In the genomic region with DNA sequence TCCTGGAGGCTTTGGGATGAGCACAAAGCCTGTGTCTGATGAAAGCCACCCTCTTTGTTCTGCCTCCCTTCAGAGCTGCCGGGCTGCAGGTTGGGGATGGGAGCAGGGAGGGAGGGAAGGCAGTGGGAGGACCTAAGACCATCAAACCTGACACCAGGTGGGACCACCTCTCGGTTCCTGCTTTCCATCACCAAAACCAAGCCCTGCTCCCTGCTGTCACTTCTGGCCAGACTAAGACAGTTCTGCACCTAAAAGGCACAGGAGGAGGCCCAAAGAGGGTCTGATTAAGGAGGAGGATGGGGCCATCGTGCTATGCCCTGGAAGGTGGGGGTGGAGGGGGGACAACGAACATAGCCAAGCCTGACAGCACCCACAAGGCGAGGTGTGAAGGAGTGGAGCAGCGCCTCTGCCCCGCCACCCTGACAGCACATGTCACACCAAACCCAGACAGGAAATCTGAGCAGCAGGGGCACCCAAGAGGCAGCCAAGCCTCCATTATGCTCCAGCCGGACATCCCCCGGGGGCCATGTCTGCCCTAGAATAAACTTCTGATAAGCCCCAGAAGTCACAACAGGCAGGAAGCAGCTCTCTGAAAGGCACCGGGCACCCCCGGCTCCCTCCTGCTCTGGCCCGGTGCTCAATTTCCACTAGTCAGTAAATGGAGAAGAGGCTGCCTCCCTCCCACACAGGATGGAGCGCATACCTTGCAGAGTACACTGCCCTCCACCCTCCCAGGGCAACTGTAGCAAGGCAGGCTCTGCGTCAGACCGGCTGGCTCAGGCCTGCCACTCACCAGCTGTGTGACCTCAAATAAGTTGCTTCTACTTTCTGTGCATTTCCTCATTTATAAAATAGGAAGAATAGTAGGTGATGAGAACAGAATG, we compare ENCODE assay signal across 8 cellular contexts. TPM values are rescaled to one million over a fixed set of nuclear protein-coding genes. Genes with fewer than 3 reads are reported as not detected.
A peak's percentile ranks its signal among the peaks of the same experiment; 100 is the strongest.
DNase-seq lines count a peak whose midpoint lies in the region; FAIRE-seq and TF ChIP-seq lines count a peak whose summit lies in the region.

No MANE protein-coding gene starts in this region.

- H3K4me3 Mint-ChIP-seq in glutamatergic neuron (ENCODE audit: unreplicated experiment): peak overlapping the region; percentile 13

- H3K9ac ChIP-seq in rectal smooth muscle tissue (ENCODE audit: low read length): no peak overlapping the region

- DNase-seq in A673 (ENCODE audit: low spot score): peak; percentile 95
- peak; percentile 10 for DNase-seq in GM19239 (ENCODE audit: insufficient read length, low spot score)
- DNase-seq in HPDE6-E6E7 (ENCODE audit: extremely low spot score): peak; percentile 67
- peak; percentile 66 for DNase-seq in activated CD8-positive, alpha-beta memory T cell treated with anti-CD3 and anti-CD28 coated beads for 24 hours
- DNase-seq in glutamatergic neuron: peak; percentile 48
- DNase-seq in NCI-H446 (lab: John Stamatoyannopoulos, UW): no peak
- no peak for DNase-seq in activated CD4-positive, CD25-positive, alpha-beta regulatory T cell (lab: John Stamatoyannopoulos, UW)

- CTCF ChIA-PET in A673 (lab: Charles Lee): no interaction called here

- H3K36me3 Mint-ChIP-seq in glutamatergic neuron (ENCODE audit: unreplicated experiment): no peaks in the 10 kb centered on the region

- peak overlapping the region; percentile 52 for H3K27ac Mint-ChIP-seq in glutamatergic neuron (ENCODE audit: unreplicated experiment)

- H3K4me1 ChIP-seq in A673 (ENCODE audit: insufficient read depth, low read length, poor library complexity, severe bottlenecking) (peaks cover 34% of the 10 kb centered on the region), rectal smooth muscle tissue (ENCODE audit: control insufficient read depth, insufficient read depth, low read length) (peaks cover 17% of the 10 kb centered on the region)

- FAIRE-seq in GM19239 (lab: Jason Lieb, UNC): no peak

- no peaks in the 10 kb centered on the region for H3K27me3 ChIP-seq in A673 (replicated peaks; ENCODE audit: insufficient read depth, low read depth, low read length, poor library complexity)
- H3K27me3 ChIP-seq in rectal smooth muscle tissue (ENCODE audit: control insufficient read depth, insufficient read depth, low read length): no peaks in the 10 kb centered on the region

- no peaks in the 10 kb centered on the region for H3K36me3 ChIP-seq in A673 (ENCODE audit: insufficient read depth, low read length, poor library complexity, severe bottlenecking)
- H3K36me3 ChIP-seq in rectal smooth muscle tissue (ENCODE audit: control insufficient read depth, insufficient read depth, low read length): no peaks in the 10 kb centered on the region

- peaks cover 6% of the 10 kb centered on the region for H3K9me3 Mint-ChIP-seq in glutamatergic neuron (ENCODE audit: unreplicated experiment)

- H3K27me3 Mint-ChIP-seq in glutamatergic neuron (ENCODE audit: unreplicated experiment): peaks cover 7% of the 10 kb centered on the region

- intact Hi-C loops in A673 (cut with micrococcal nuclease; ENCODE audit: unreplicated experiment): no loop called here

- H3K27ac ChIP-seq in A673 (ENCODE audit: low read depth, low read length, poor library complexity, severe bottlenecking): no peak overlapping the region
- peak overlapping the region; percentile 70 for H3K27ac ChIP-seq in rectal smooth muscle tissue (ENCODE audit: low read depth, low read length)

- peaks cover 26% of the 10 kb centered on the region for H3K4me1 Mint-ChIP-seq in glutamatergic neuron (ENCODE audit: low read depth, unreplicated experiment)

- BruUV-seq in A673 (replicated peaks; lab: Mats Ljungman, UMichigan): no TSS peak

- POLR2A ChIA-PET in A673 (lab: Charles Lee; ENCODE audit: low non-redundant PET): no interaction called here

- H3K4me3 ChIP-seq in A673 (ENCODE audit: low read depth, low read length, poor library complexity, severe bottlenecking): no peak overlapping the region
- no peak overlapping the region for H3K4me3 ChIP-seq in rectal smooth muscle tissue (ENCODE audit: low read length)

- TF ChIP-seq CTCF in A673 (conservative IDR thresholded peaks at IDR 0.05; ENCODE audit: low read depth, low read length) (0 out of 2 replicates have a peak, but pooled peaks have one; percentile 25), glutamatergic neuron (IDR thresholded peaks at IDR 0.05; ENCODE audit: partially characterized antibody, unreplicated experiment) (no peak)

- H3K9me3 ChIP-seq in A673 (ENCODE audit: low read depth, low read length, poor library complexity, severe bottlenecking): no peaks in the 10 kb centered on the region

RNA-seq across cellular contexts. Expression of gene DLG5, which starts 48.9 kb away (rescaled TPM):
- 44.0 and 47.6 TPM in 2 replicates for total RNA-seq in A673 (2021)
- total RNA-seq in glutamatergic neuron (ENCODE audit: unreplicated experiment): 35.5 TPM

Comparison
In these comparisons a context has a peak if more than half of its experiments do, and no peak if none do; other contexts are left out.
1. DNase-seq: peak in A673 (single experiment), GM19239 (single experiment), HPDE6-E6E7 (single experiment), activated CD8-positive, alpha-beta memory T cell treated with anti-CD3 and anti-CD28 coated beads for 24 hours (single experiment) and glutamatergic neuron (single experiment); none in NCI-H446 (0 of 2) and activated CD4-positive, CD25-positive, alpha-beta regulatory T cell (0 of 4).